Comparison of ENCODE assay signal across 8 cellular contexts in genomic region chr11:27310182-27310581, GRCh38.
"Had no signal": no experiment of that assay in that cellular context is flagged by ENCODE, and none has a peak within 500 bp of the region (broad histone marks: within the 10 kb centered on the region; RNA-seq: fewer than 3 reads in every experiment).

No MANE protein-coding gene starts in this region.

- ATAC-seq: GM12878 had no signal

- FAIRE-seq: G401.6, GM12878, GM12891, GM12892, GM18507, GM19239 had no signal

- DNase-seq: GDM1, GF-D8 had no signal

- H3K4me3 ChIP-seq: GM12878 had no signal
